ENCODE assay signal across 18 cellular contexts in the genomic region with DNA sequence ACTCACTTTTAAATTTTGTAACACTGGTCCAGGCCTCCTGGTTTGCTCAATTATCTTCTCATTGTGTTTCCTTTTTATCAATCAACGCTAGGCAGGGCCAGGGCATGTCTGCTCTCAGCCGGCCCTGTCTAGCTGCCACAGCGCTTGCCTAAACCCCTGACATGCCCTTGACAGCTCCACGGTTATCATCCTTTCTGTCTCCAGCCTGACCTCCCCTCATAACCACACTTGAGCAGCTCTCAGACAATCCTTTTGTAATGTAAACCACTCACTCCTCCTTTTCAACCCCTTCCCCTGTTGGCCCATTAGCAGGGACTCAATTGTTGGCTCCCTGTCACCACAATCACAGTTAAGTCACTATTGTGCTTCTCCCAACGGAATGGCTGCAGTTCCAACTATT.
A peak's percentile ranks its signal among the peaks of the same experiment; 100 is the strongest.
DNase-seq lines count a peak whose midpoint lies in the region; ATAC-seq lines count a peak whose summit lies in the region.
"Had no signal": no experiment of that assay in that cellular context is flagged by ENCODE, and none has a peak within 500 bp of the region (broad histone marks: within the 10 kb centered on the region; RNA-seq: fewer than 3 reads in every experiment).

No MANE protein-coding gene starts in this region.

- no peak overlapping the region for H2BK5ac ChIP-seq in mesenchymal stem cell (ENCODE audit: low read depth, low read length, poor library complexity, severe bottlenecking)

- 64% methylated on average over 4 of the region's 5 CpGs for WGBS in mesenchymal stem cell

- H3K27me3 Mint-ChIP-seq in T-cell: no peaks in the 10 kb centered on the region
- H3K27me3 Mint-ChIP-seq: activated naive CD8-positive, alpha-beta T cell treated with anti-CD3 and anti-CD28 coated beads, Interleukin-2, amount 50 U/mL, for 24 hours had no signal

- H3K4me3 Mint-ChIP-seq in T-cell: no peak overlapping the region
- H3K4me3 Mint-ChIP-seq: activated naive CD8-positive, alpha-beta T cell treated with anti-CD3 and anti-CD28 coated beads, Interleukin-2, amount 50 U/mL, for 24 hours; activated T-cell treated with anti-CD3 and anti-CD28 coated beads, Interleukin-2, amount 50 U/mL, for 4 hours had no signal

- H2BK12ac ChIP-seq in mesenchymal stem cell (ENCODE audit: low read length in 2 of 2): no peak overlapping the region

- no peak overlapping the region for H3K4ac ChIP-seq in mesenchymal stem cell (ENCODE audit: low read depth in 1 of 2, low read length in 2 of 2)

- DNase-seq in ELF-1 (ENCODE audit: low read depth, low spot score) (peak; percentile 55), NCI-H1436 (lab: John Stamatoyannopoulos, UW) (peak; percentile 72), T-cell (no peak), mesenchymal stem cell (no peak), germinal center (ENCODE audit: low spot score) (no peak)
- DNase-seq: activated CD4-positive, alpha-beta T cell treated with anti-CD3 and anti-CD28 coated beads, Interleukin-2, amount 50 U/mL, for 1 hour; activated naive CD8-positive, alpha-beta T cell treated with anti-CD3 and anti-CD28 coated beads, Interleukin-2, amount 50 U/mL, for 24 hours; activated T-cell treated with anti-CD3 and anti-CD28 coated beads, Interleukin-2, amount 50 U/mL, for 4 hours; central memory CD4-positive, alpha-beta T cell; foreskin fibroblast; PC-3; stimulated activated CD4-positive, alpha-beta T cell treated with anti-CD3 and anti-CD28 coated beads, Interleukin-4, amount 100 ng/mL, for 1 hour; stimulated activated CD8-positive, alpha-beta memory T cell treated with anti-CD3 and anti-CD28 coated beads, Interleukin-4, amount 100 ng/mL, for 48 hours had no signal

- no peak overlapping the region for H2BK15ac ChIP-seq in mesenchymal stem cell (ENCODE audit: low read depth, poor library complexity, severe bottlenecking)

- H3K27me3 ChIP-seq in mesenchymal stem cell (ENCODE audit: control insufficient read depth in 1 of 2, insufficient read depth in 1 of 2, low read length in 2 of 2): no peaks in the 10 kb centered on the region

- H3K36me3 Mint-ChIP-seq in T-cell: no peaks in the 10 kb centered on the region

- H3K4me3 ChIP-seq in mesenchymal stem cell (ENCODE audit: insufficient read depth in 1 of 2, low read depth in 1 of 2, low read length in 2 of 2): no peak overlapping the region
- H3K4me3 ChIP-seq: thoracic aorta had no signal

- no peak overlapping the region for H3K9ac ChIP-seq in mesenchymal stem cell (ENCODE audit: low read length)

- H3K36me3 ChIP-seq in mesenchymal stem cell (ENCODE audit: control insufficient read depth in 1 of 2, insufficient read depth in 2 of 2, low read depth in 1 of 2, low read length in 2 of 2): no peaks in the 10 kb centered on the region
- H3K36me3 ChIP-seq: thoracic aorta had no signal

- H3K14ac ChIP-seq in mesenchymal stem cell (ENCODE audit: low read length in 2 of 2): no peak overlapping the region

- peak overlapping the region; percentile 17 to 38 for H3K27ac Mint-ChIP-seq in T-cell
- H3K27ac Mint-ChIP-seq: activated naive CD8-positive, alpha-beta T cell treated with anti-CD3 and anti-CD28 coated beads, Interleukin-2, amount 50 U/mL, for 24 hours had no signal

- POLR2A ChIA-PET in T-cell (lab: Charles Lee): no interaction called here

- H3K18ac ChIP-seq in mesenchymal stem cell (ENCODE audit: low read depth in 1 of 2, low read length in 2 of 2): no peak overlapping the region

- H4K91ac ChIP-seq in mesenchymal stem cell (ENCODE audit: low read length): no peak overlapping the region

- H3K27ac ChIP-seq in mesenchymal stem cell (ENCODE audit: low read length, poor library complexity, severe bottlenecking): no peak overlapping the region
- H3K27ac ChIP-seq: thoracic aorta had no signal

- no peak overlapping the region for H3K4me2 ChIP-seq in mesenchymal stem cell (ENCODE audit: low read length, poor library complexity, severe bottlenecking)

- H3K23ac ChIP-seq in mesenchymal stem cell (ENCODE audit: low read length in 2 of 2): no peak overlapping the region

- no peak overlapping the region for H2AK5ac ChIP-seq in mesenchymal stem cell (ENCODE audit: low read length, severe bottlenecking)

- H3K79me1 ChIP-seq in mesenchymal stem cell (replicated peaks; ENCODE audit: low read length, poor library complexity, severe bottlenecking): no peaks in the 10 kb centered on the region

- peaks cover 58 to 73% (median 60%) of the 10 kb centered on the region in 3 donors for H3K4me1 Mint-ChIP-seq in T-cell

- CTCF ChIA-PET in T-cell (lab: Charles Lee): interaction anchor here in 1 of 2 donors (0.7 kb wide), 1 partner anchor 1041 kb away, joined by 4 read pairs; no protein-coding TSS in a partner anchor

- H4K8ac ChIP-seq in mesenchymal stem cell (ENCODE audit: low read length): peak overlapping the region; percentile 56

- H3K9me3 Mint-ChIP-seq in T-cell: peaks cover 0 to 5% (median 0%) of the 10 kb centered on the region in 3 donors

- no peak for ATAC-seq in T-cell (replicated peaks in 1 of 4)
- ATAC-seq in GM18858 (IDR thresholded peaks at IDR 0.05; ENCODE audit: unreplicated experiment): no peak
- no peak for ATAC-seq in HG03354 (IDR thresholded peaks at IDR 0.05; ENCODE audit: poor library complexity, severe bottlenecking, unreplicated experiment)
- ATAC-seq in HG02588 (IDR thresholded peaks at IDR 0.05; ENCODE audit: unreplicated experiment): no peak
- ATAC-seq: activated naive CD8-positive, alpha-beta T cell treated with anti-CD3 and anti-CD28 coated beads, Interleukin-2, amount 50 U/mL, for 24 hours; activated T-cell treated with anti-CD3 and anti-CD28 coated beads, Interleukin-2, amount 50 U/mL, for 4 hours; PC-3; SK-N-SH treated with all-trans-retinoic acid at 6 μM for 48 hours had no signal

- no peak overlapping the region for H2BK120ac ChIP-seq in mesenchymal stem cell (ENCODE audit: low read depth, low read length)

- H2AFZ ChIP-seq in mesenchymal stem cell (ENCODE audit: low read depth, low read length): no peak overlapping the region

- no peaks in the 10 kb centered on the region for H3K9me3 ChIP-seq in mesenchymal stem cell (ENCODE audit: control insufficient read depth, low read length)
- H3K9me3 ChIP-seq: thoracic aorta had no signal

- no peaks in the 10 kb centered on the region for H3K4me1 ChIP-seq in mesenchymal stem cell (ENCODE audit: control insufficient read depth, insufficient read depth, low read depth, low read length)

Comparison
In these comparisons a context has a peak if more than half of its experiments do, and no peak if none do; other contexts are left out.
1. DNase-seq: peak in ELF-1 (single experiment) and NCI-H1436 (single experiment); none in T-cell (0 of 34), mesenchymal stem cell (single experiment) and germinal center (single experiment).